Comparison of ENCODE assay signal across 8 cellular contexts in the genomic region with DNA sequence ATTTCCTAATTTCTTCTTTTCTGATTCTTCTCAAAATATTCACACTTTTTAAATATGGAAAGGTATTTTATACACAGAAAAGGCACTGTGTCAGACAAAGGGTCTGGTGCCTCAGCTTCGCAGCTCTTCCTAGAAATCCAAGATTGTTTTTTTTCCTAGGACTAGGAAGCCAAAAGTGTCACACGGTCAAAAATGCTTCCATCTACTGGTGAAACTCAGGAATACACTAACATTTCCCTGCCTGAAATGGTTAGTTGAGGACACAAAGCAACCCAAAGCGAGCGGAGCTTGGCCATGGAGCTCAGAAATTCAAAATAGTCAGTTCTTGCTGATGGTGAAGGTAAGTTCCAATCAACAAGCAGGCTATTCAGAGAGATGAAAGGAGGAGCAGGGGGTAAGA.
DNase-seq lines count a peak whose midpoint lies in the region; ATAC-seq and TF ChIP-seq lines count a peak whose summit lies in the region.

No MANE protein-coding gene starts in this region.

- H3K9ac ChIP-seq in mammary epithelial cell (ENCODE audit: insufficient read depth, low read length) = no peak overlapping the region

- BruUV-seq in mammary epithelial cell (replicated peaks; lab: Mats Ljungman, UMichigan) = no TSS peak

- 61% methylated on average over 4 of the region's 4 CpGs for WGBS in mammary epithelial cell (ENCODE audit: low coverage, missing lambda C conversion rate)

- no peak overlapping the region for H3K4me2 ChIP-seq in mammary epithelial cell (ENCODE audit: insufficient read depth, low read depth, low read length)

- no peak overlapping the region for H3K4me3 ChIP-seq in mammary epithelial cell (replicated peaks in 1 of 3; ENCODE audit: insufficient read depth in 1 of 3, low read depth in 2 of 3, low read length in 3 of 3)
- no peak overlapping the region for H3K4me3 ChIP-seq in lower lobe of right lung

- CTCF ChIA-PET in mammary epithelial cell (lab: Charles Lee; ENCODE audit: low non-redundant PET) = interaction anchor here (0.7 to 0.8 kb wide), 3 partner anchors 92 to 487 kb away, joined by 3 to 9 read pairs (median 8); no protein-coding TSS in a partner anchor
- CTCF ChIA-PET in activated naive CD4-positive, alpha-beta T cell treated with anti-CD3 and anti-CD28 coated beads for 36 hours (lab: Charles Lee) = no interaction called here

- H2AFZ ChIP-seq in mammary epithelial cell (ENCODE audit: low read depth, low read length) = no peak overlapping the region

- H3K36me3 Mint-ChIP-seq in activated naive CD4-positive, alpha-beta T cell treated with anti-CD3 and anti-CD28 coated beads for 36 hours (ENCODE audit: low read depth) = no peaks in the 10 kb centered on the region

- H3K27me3 ChIP-seq in mammary epithelial cell (ENCODE audit: insufficient read depth, low read length) (no peaks in the 10 kb centered on the region), lower lobe of right lung (ENCODE audit: low read depth) (no peaks in the 10 kb centered on the region)

- in situ Hi-C loops in KBM-7 (cut with MboI; ENCODE audit: low pct_unique_long_range_greater_than_20kb, low sequenced_read_pairs) (no loop called here), mammary epithelial cell (cut with MboI; ENCODE audit: low sequenced_read_pairs in 2 of 2) (loop anchor here in 1 of 2 donors (10.0 kb wide), 1 partner anchor 166 kb away; no protein-coding TSS in a partner anchor)

- no peaks in the 10 kb centered on the region for H3K4me1 Mint-ChIP-seq in activated naive CD4-positive, alpha-beta T cell treated with anti-CD3 and anti-CD28 coated beads for 36 hours (ENCODE audit: low read depth)

- H3K27me3 Mint-ChIP-seq in activated naive CD4-positive, alpha-beta T cell treated with anti-CD3 and anti-CD28 coated beads for 36 hours (ENCODE audit: low read depth) = peaks cover 2% of the 10 kb centered on the region

- no peaks in the 10 kb centered on the region for H3K9me3 ChIP-seq in mammary epithelial cell (replicated peaks; ENCODE audit: insufficient read depth, low read length)
- H3K9me3 ChIP-seq in lower lobe of right lung = no peaks in the 10 kb centered on the region

- DNase-seq in Ammon's horn (ENCODE audit: low spot score) = peak; percentile 36
- peak; percentile 14 for DNase-seq in KBM-7
- peak; percentile 24 for DNase-seq in mammary epithelial cell
- no peak for DNase-seq in lower lobe of right lung
- no peak for DNase-seq in activated naive CD4-positive, alpha-beta T cell treated with anti-CD3 and anti-CD28 coated beads for 36 hours
- no peak for DNase-seq in stimulated activated naive CD4-positive, alpha-beta T cell treated with Interleukin-2 at 50 U/mL for 16 hours (lab: John Stamatoyannopoulos, UW)

- intact Hi-C loops in mammary epithelial cell (cut with micrococcal nuclease) = loop anchor here (1.0 to 10.0 kb wide), 3 partner anchors 174 to 283 kb away; no protein-coding TSS in a partner anchor
- intact Hi-C loops in lower lobe of right lung (cut with DNase I) = no loop called here
- intact Hi-C loops in activated naive CD4-positive, alpha-beta T cell treated with anti-CD3 and anti-CD28 coated beads for 36 hours (cut with micrococcal nuclease) = no loop called here

- H3K4me3 Mint-ChIP-seq in activated naive CD4-positive, alpha-beta T cell treated with anti-CD3 and anti-CD28 coated beads for 36 hours = no peak overlapping the region

- H3K79me2 ChIP-seq in mammary epithelial cell (ENCODE audit: insufficient read depth, low read length) = no peaks in the 10 kb centered on the region

- H3K4me1 ChIP-seq in mammary epithelial cell (ENCODE audit: insufficient read depth, low read length) = peaks cover 15% of the 10 kb centered on the region
- H3K4me1 ChIP-seq in lower lobe of right lung = peaks cover 8% of the 10 kb centered on the region

- dilution Hi-C loops in mammary epithelial cell (cut with HindIII; ENCODE audit: low sequenced_read_pairs) = no loop called here

- no peaks in the 10 kb centered on the region for H4K20me1 ChIP-seq in mammary epithelial cell (ENCODE audit: insufficient read depth, low read length)

- no peak overlapping the region for H3K27ac Mint-ChIP-seq in activated naive CD4-positive, alpha-beta T cell treated with anti-CD3 and anti-CD28 coated beads for 36 hours

- H3K36me3 ChIP-seq in mammary epithelial cell (ENCODE audit: insufficient read depth, low read length) (no peaks in the 10 kb centered on the region), lower lobe of right lung (no peaks in the 10 kb centered on the region)

- ATAC-seq in lower lobe of right lung (peak; percentile 42 to 58), GM21360 (IDR thresholded peaks at IDR 0.05; ENCODE audit: unreplicated experiment) (no peak), GM18511 (IDR thresholded peaks at IDR 0.05; ENCODE audit: unreplicated experiment) (no peak)

- H3K27ac ChIP-seq in mammary epithelial cell (ENCODE audit: insufficient read depth, low read depth, low read length) = no peak overlapping the region
- H3K27ac ChIP-seq in lower lobe of right lung = no peak overlapping the region

- TF ChIP-seq CTCF in mammary epithelial cell (conservative IDR thresholded peaks at IDR 0.05 in 1 of 2, IDR thresholded peaks at IDR 0.05 in 1 of 2; ENCODE audit: extremely low read depth in 1 of 2, insufficient read depth in 1 of 2, low read depth in 1 of 2, low read length in 2 of 2) (peak; percentile 52 to 64), lower lobe of right lung (IDR thresholded peaks at IDR 0.05) (peak; percentile 54)

- no peaks in the 10 kb centered on the region for H3K9me3 Mint-ChIP-seq in activated naive CD4-positive, alpha-beta T cell treated with anti-CD3 and anti-CD28 coated beads for 36 hours

Comparison
In these comparisons a context has a peak if more than half of its experiments do, and no peak if none do; other contexts are left out.
1. DNase-seq: peak in Ammon's horn (single experiment), KBM-7 (single experiment) and mammary epithelial cell (single experiment); none in lower lobe of right lung (single experiment), activated naive CD4-positive, alpha-beta T cell treated with anti-CD3 and anti-CD28 coated beads for 36 hours (single experiment) and stimulated activated naive CD4-positive, alpha-beta T cell treated with Interleukin-2 at 50 U/mL for 16 hours (single experiment).
2. ATAC-seq: peak in lower lobe of right lung (2 of 2); none in GM21360 (single experiment) and GM18511 (single experiment).